8 cellular contexts compared by ENCODE assay signal in the genomic region with DNA sequence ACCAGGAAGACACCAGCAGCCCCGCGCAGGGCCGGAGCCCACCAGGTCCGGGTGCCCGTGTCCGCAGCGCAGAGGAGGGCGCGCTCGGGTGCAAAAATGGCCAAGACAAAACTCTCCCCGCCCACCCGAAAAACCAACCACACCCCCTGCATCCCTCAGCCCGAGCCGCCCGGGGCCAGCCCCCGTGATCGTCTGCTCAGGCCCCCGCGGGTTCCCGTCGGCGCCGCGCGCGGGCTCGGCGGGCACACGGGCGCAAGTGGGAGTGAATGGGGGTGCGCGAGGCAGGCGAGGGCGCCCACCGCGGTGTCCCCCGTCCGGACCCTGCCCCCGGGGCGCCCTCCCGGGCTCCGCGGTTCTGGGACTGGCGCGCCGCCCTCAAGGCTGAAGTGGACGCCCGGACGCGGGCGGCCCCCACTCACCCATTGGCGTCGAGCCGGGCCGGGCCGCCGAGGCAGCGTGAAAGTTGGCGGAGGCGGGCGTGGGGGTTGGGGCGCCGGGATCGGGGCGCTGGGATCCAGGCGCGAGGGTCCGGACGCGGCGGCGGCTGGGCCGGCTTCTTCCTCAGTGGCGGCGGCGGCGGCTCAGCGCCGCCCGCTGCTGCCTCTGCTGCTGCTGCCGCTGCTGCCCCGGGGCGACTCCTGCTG. TPM values are rescaled to one million over a fixed set of nuclear protein-coding genes. Genes with fewer than 3 reads are reported as not detected.
DNase-seq lines count a peak whose midpoint lies in the region; ATAC-seq, FAIRE-seq and TF ChIP-seq lines count a peak whose summit lies in the region.

No MANE protein-coding gene starts in this region.

- RAD21 ChIA-PET in GM12878 (lab: Charles Lee; ENCODE audit: unreplicated experiment): interaction anchor here (1.1 to 3.6 kb wide), 7 partner anchors 11 to 205 kb away, joined by 3 to 14 read pairs (median 7); no protein-coding TSS in a partner anchor

- no peak for TF ChIP-seq RAD21 in GM12878 (IDR thresholded peaks at IDR 0.05; ENCODE audit: insufficient read depth, low read depth, low read length)

- no TSS peak for BruUV-seq in GM12878 (replicated peaks; lab: Mats Ljungman, UMichigan)

- peak; percentile 65 for DNase-seq in Right ventricle myocardium inferior (ENCODE audit: missing footprints)
- no peak for DNase-seq in cardiac septum (ENCODE audit: low spot score)
- peak; percentile 35 for DNase-seq in OCI-M1 (lab: John Stamatoyannopoulos, UW)
- no peak for DNase-seq in GM12878 (ENCODE audit: low read depth, low spot score)
- DNase-seq in kidney: peak; percentile 74
- DNase-seq in stimulated activated CD8-positive, alpha-beta memory T cell treated with anti-CD3 and anti-CD28 coated beads, Interleukin-4, amount 100 ng/mL, for 48 hours: peak; percentile 47

- in situ Hi-C loops in GM12878 (cut with MboI): loop anchor here (25.0 kb wide), 1 partner anchor 525 kb away; no protein-coding TSS in a partner anchor

- no peak for TF ChIP-seq CTCF in GM12878 (IDR thresholded peaks at IDR 0.05 in 2 of 3, conservative IDR thresholded peaks at IDR 0.05 in 1 of 3; ENCODE audit: control insufficient read depth in 2 of 3, extremely low read depth in 1 of 3, insufficient read depth in 1 of 3, low read depth in 3 of 3, low read length in 3 of 3)
- no peak for TF ChIP-seq CTCF in kidney (IDR thresholded peaks at IDR 0.05; ENCODE audit: borderline replicate concordance, extremely low read depth, insufficient read depth)

- CTCF ChIA-PET in GM12878 (lab: Yijun Ruan, JAX): interaction anchor here (0.9 to 1.4 kb wide), 3 partner anchors 12 to 146 kb away, joined by 3 to 4 read pairs (median 3); no protein-coding TSS in a partner anchor

- H3K4me1 ChIP-seq in GM12878 (ENCODE audit: control insufficient read depth, insufficient read depth, low read length): peaks cover 9% of the 10 kb centered on the region; the same call in 1 of the 2 replicates
- H3K4me1 ChIP-seq in kidney (ENCODE audit: control insufficient read depth in 1 of 2, insufficient read depth in 1 of 2, low read depth in 1 of 2, low read length in 2 of 2): no peaks in the 10 kb centered on the region

- TF ChIP-seq POLR2A in GM12878 (IDR thresholded peaks at IDR 0.05; ENCODE audit: low read depth, low read length) (peak; percentile 54; the same call in 1 of the 2 replicates), GM18505 (IDR thresholded peaks at IDR 0.05; ENCODE audit: borderline replicate concordance, extremely low read depth, insufficient read depth, insufficient read length) (no peak)

- H3K9me3 ChIP-seq in GM12878 (replicated peaks; ENCODE audit: control insufficient read depth, insufficient read depth, low read length) (no peaks in the 10 kb centered on the region; the same call in 2 of the 3 replicates), kidney (ENCODE audit: control insufficient read depth in 1 of 2, low read length in 2 of 2) (no peaks in the 10 kb centered on the region)

- peak overlapping the region; percentile 83 for H3K4me3 ChIP-seq in GM12878
- H3K4me3 ChIP-seq in kidney (ENCODE audit: low read length in 2 of 2): peak overlapping the region in 1 of 2 donors; percentile 57

- H3K36me3 ChIP-seq in GM12878 (ENCODE audit: control insufficient read depth in 2 of 2, insufficient read depth in 2 of 2, low read length in 1 of 2): no peaks in the 10 kb centered on the region
- no peaks in the 10 kb centered on the region for H3K36me3 ChIP-seq in kidney (ENCODE audit: control insufficient read depth in 1 of 2, insufficient read depth in 2 of 2, low read length in 2 of 2)

- no peak overlapping the region for H2AFZ ChIP-seq in GM12878 (ENCODE audit: control insufficient read depth, low read depth, low read length)

- H3K79me2 ChIP-seq in GM12878 (ENCODE audit: control insufficient read depth, insufficient read depth, low read length): peaks cover 53% of the 10 kb centered on the region

- SMC1A ChIA-PET in GM12878 (lab: Charles Lee; ENCODE audit: uncharacterized antibody, unreplicated experiment): interaction anchor here (1.5 to 2.9 kb wide), 7 partner anchors 10 to 158 kb away, joined by 3 to 14 read pairs (median 8); no protein-coding TSS in a partner anchor

- intact Hi-C loops in Right ventricle myocardium inferior (cut with DNase I): loop anchor here (5.0 kb wide), 1 partner anchor 515 kb away; no protein-coding TSS in a partner anchor
- intact Hi-C loops in cardiac septum (cut with DNase I): loop anchor here (2.0 to 10.0 kb wide), 4 partner anchors 148 to 502 kb away; no protein-coding TSS in a partner anchor
- intact Hi-C loops in GM12878 (cut with micrococcal nuclease; ENCODE audit: unreplicated experiment): loop anchor here (5.0 to 10.0 kb wide), 3 partner anchors 180 to 542 kb away; partner anchors contain the start of gene PDHA1
- intact Hi-C loops in kidney (cut with DNase I): loop anchor here (10.0 kb wide), 1 partner anchor 142 kb away; no protein-coding TSS in a partner anchor

- H3K27me3 ChIP-seq in GM12878 (replicated peaks in 1 of 2; ENCODE audit: control insufficient read depth in 2 of 2, insufficient read depth in 2 of 2, low read length in 1 of 2): no peaks in the 10 kb centered on the region

- peak overlapping the region; percentile 81 for H3K27ac ChIP-seq in GM12878 (ENCODE audit: control insufficient read depth, insufficient read depth)
- H3K27ac ChIP-seq in kidney (ENCODE audit: low read depth in 2 of 2, low read length in 2 of 2): no peak overlapping the region

- no peaks in the 10 kb centered on the region for H4K20me1 ChIP-seq in GM12878 (ENCODE audit: control insufficient read depth, insufficient read depth)

- POLR2A ChIA-PET in GM12878 (lab: Charles Lee): interaction anchor here (0.6 to 1.7 kb wide), 6 partner anchors 11 to 120 kb away, joined by 3 to 9 read pairs (median 4); no protein-coding TSS in a partner anchor

- H3K4me2 ChIP-seq in GM12878 (ENCODE audit: control insufficient read depth, insufficient read depth): no peak overlapping the region

- ATAC-seq in Right ventricle myocardium inferior (peak; percentile 16), GM12878 (peak; percentile 21), GM18505 (IDR thresholded peaks at IDR 0.05; ENCODE audit: unreplicated experiment) (no peak), GM21360 (IDR thresholded peaks at IDR 0.05; ENCODE audit: unreplicated experiment) (no peak)

- FAIRE-seq in GM12878 (lab: Jason Lieb, UNC): no peak
- no peak for FAIRE-seq in kidney (lab: Jason Lieb, UNC)

- 52% methylated on average over 35 of the region's 83 CpGs for WGBS in GM12878 (ENCODE audit: insufficient coverage, insufficient replicate concordance, low lambda C conversion rate, missing lambda C conversion rate)

- TF ChIP-seq EP300 in GM12878 (IDR thresholded peaks at IDR 0.05; ENCODE audit: borderline replicate concordance in 1 of 2, control insufficient read depth in 1 of 2, low read depth in 2 of 2, low read length in 2 of 2): no peak

- H3K9ac ChIP-seq in GM12878 (ENCODE audit: control insufficient read depth, insufficient read depth, low read length) (peak overlapping the region; percentile 81), kidney (ENCODE audit: low read length in 2 of 2) (no peak overlapping the region)

TF ChIP-seq in GM12878, 131 proteins besides CTCF, POLR2A, EP300 and RAD21 (continues in another document):
- TF ChIP-seq USF2 (IDR thresholded peaks at IDR 0.05; ENCODE audit: borderline replicate concordance, low read depth, low read length): no peak
- TF ChIP-seq, protein P1, sequence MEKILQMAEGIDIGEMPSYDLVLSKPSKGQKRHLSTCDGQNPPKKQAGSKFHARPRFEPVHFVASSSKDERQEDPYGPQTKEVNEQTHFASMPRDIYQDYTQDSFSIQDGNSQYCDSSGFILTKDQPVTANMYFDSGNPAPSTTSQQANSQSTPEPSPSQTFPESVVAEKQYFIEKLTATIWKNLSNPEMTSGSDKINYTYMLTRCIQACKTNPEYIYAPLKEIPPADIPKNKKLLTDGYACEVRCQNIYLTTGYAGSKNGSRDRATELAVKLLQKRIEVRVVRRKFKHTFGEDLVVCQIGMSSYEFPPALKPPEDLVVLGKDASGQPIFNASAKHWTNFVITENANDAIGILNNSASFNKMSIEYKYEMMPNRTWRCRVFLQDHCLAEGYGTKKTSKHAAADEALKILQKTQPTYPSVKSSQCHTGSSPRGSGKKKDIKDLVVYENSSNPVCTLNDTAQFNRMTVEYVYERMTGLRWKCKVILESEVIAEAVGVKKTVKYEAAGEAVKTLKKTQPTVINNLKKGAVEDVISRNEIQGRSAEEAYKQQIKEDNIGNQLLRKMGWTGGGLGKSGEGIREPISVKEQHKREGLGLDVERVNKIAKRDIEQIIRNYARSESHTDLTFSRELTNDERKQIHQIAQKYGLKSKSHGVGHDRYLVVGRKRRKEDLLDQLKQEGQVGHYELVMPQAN (conservative IDR thresholded peaks at IDR 0.05): 0 out of 2 replicates have a peak, but pooled peaks have one; percentile 46

RNA-seq across cellular contexts. Expression of gene SH3KBP1, which starts 0.4 kb away (rescaled TPM):
- total RNA-seq in Right ventricle myocardium inferior: 58.6 TPM
- total RNA-seq in cardiac septum: 13.3 TPM
- 127 and 135 TPM in 2 replicates for total RNA-seq in GM12878 (2013; cell fraction: nucleolus; rRNA removed)
- 62.9 and 64.1 TPM in 2 replicates for total RNA-seq in GM12878 (2014; rRNA removed)
- total RNA-seq in GM12878 (2014; rRNA removed; fragmentation: Illumina TruSeq; extraction: Trizol): 93.8 and 97.0 TPM in 2 replicates
- total RNA-seq in GM12878 (2021): 133 and 147 TPM in 2 replicates
- 47.8 TPM for polyA plus RNA-seq in GM12878 (2011; ENCODE audit: low read depth)
- 196 and 229 TPM in 2 replicates for polyA plus RNA-seq in GM12878 (2011; rRNA removed)
- polyA plus RNA-seq in GM12878 (2011; cell fraction: cytosol; rRNA removed): 102 and 107 TPM in 2 replicates
- 109 and 117 TPM in 2 replicates for polyA plus RNA-seq in GM12878 (2011; cell fraction: nucleus; rRNA removed)
- 97.8 and 124 TPM in 2 replicates for polyA plus RNA-seq in GM12878 (2012)
- 138 and 150 TPM in 2 replicates for polyA plus RNA-seq in GM12878 (2014; fragmentation: Illumina TruSeq; extraction: Trizol)
- polyA plus RNA-seq in GM12878 (2014; fragmentation: Nextera tagmentation; extraction: Ambion mirVana): 10 to 100 TPM; 19.4 to 29.4 TPM
- 77.0 and 88.7 TPM in 2 replicates for polyA plus RNA-seq in GM12878 (2014; rRNA removed)
- polyA plus RNA-seq in GM12878 (2016; fragmentation: Nextera tagmentation; extraction: Ambion mirVana): 100 to 1,000 TPM; 202 to 208 TPM
- 189 and 277 TPM in 2 replicates for polyA minus RNA-seq in GM12878 (2011; rRNA and poly(A)+ RNA removed)
- 51.5 and 57.2 TPM in 2 replicates for polyA minus RNA-seq in GM12878 (2011; cell fraction: cytosol; rRNA and poly(A)+ RNA removed)
- polyA minus RNA-seq in GM12878 (2011; cell fraction: nucleus; rRNA and poly(A)+ RNA removed): 31.6 and 79.4 TPM in 2 replicates
- total RNA-seq in kidney: 20.0 TPM
- polyA plus RNA-seq in kidney (ENCODE audit: insufficient read depth, low read depth, low replicate concordance): 10.9 TPM

Comparison
In these comparisons a context has a peak if more than half of its experiments do, and no peak if none do; other contexts are left out.
1. DNase-seq: peak in Right ventricle myocardium inferior (single experiment), OCI-M1 (single experiment), kidney (single experiment) and stimulated activated CD8-positive, alpha-beta memory T cell treated with anti-CD3 and anti-CD28 coated beads, Interleukin-4, amount 100 ng/mL, for 48 hours (single experiment); none in cardiac septum (single experiment) and GM12878 (single experiment).
2. ATAC-seq: peak in Right ventricle myocardium inferior (single experiment) and GM12878 (single experiment); none in GM18505 (single experiment) and GM21360 (single experiment).